Comparison of ENCODE assay signal across 8 cellular contexts in the genomic region with DNA sequence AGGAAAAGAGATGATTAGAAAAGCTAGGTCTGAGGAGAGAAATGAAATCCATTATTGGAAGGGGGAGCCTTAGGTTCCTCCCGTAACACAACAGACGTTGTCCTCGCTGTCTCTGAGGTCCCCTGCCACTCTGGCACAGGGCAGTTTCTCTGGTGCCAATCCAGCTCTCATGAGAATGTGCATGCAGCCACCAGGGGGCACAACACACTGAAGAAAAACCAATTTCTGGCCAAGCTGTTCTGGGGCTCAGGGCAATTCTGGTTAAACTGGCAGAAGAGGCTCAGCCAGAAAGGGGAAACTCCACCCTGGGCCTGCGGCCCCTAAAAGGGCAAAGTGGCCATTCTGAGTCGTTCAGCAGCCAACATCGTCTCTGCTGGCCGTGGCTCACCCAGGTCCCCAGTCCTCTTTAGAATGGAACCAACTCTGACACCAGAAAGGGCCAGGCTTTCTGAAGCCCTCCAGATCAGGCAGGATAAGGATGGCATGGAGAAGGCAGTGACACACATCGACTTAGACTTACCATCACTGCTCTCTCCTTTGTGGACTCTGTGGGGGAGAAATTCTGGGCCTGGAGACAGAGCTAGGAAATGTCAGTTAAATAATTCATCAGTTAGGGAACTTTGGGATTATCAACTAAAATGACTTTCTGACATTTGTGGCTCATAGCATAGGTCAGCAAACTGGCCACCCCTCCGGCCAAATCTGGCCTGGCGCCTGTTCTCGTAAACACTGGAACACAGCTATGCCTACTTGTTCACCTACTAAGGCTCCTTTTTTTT. TPM values are rescaled to one million over a fixed set of nuclear protein-coding genes. Genes with fewer than 3 reads are reported as not detected.
DNase-seq lines count a peak whose midpoint lies in the region; ATAC-seq and TF ChIP-seq lines count a peak whose summit lies in the region.

No MANE protein-coding gene starts in this region.

- peak; percentile 52 for DNase-seq in NCI-H1105 (lab: John Stamatoyannopoulos, UW)
- peak; percentile 39 to 72 (median 65) for DNase-seq in T-helper 1 cell
- DNase-seq in adrenal gland = peak; percentile 81 to 93 (median 86)
- DNase-seq in heart right ventricle = peak; percentile 68 to 79
- DNase-seq in pulmonary artery endothelial cell (ENCODE audit: low read depth, low spot score) = peak; percentile 52
- DNase-seq in uterus = peak; percentile 75

- TF ChIP-seq POLR2A in adrenal gland (IDR thresholded peaks at IDR 0.05) = no peak
- no peak for TF ChIP-seq POLR2A in uterus (IDR thresholded peaks at IDR 0.05)

- H3K4me1 ChIP-seq in adrenal gland (replicated peaks in 1 of 2) = peaks cover 19 to 33% of the 10 kb centered on the region in 2 donors
- H3K4me1 ChIP-seq in heart right ventricle = peaks cover 3 to 47% (median 26%) of the 10 kb centered on the region in 9 donors
- H3K4me1 ChIP-seq in uterus = peaks cover 0 to 2% of the 10 kb centered on the region in 2 donors

- H3K9me3 ChIP-seq in adrenal gland (replicated peaks in 1 of 3) = no peaks in the 10 kb centered on the region
- no peaks in the 10 kb centered on the region for H3K9me3 ChIP-seq in heart right ventricle
- no peaks in the 10 kb centered on the region for H3K9me3 ChIP-seq in uterus

- H3K36me3 ChIP-seq in adrenal gland (replicated peaks in 1 of 2) (peaks cover 0 to 28% of the 10 kb centered on the region in 2 donors), heart right ventricle (peaks cover 0 to 77% (median 36%) of the 10 kb centered on the region in 9 donors), uterus (no peaks in the 10 kb centered on the region)

- 25 to 40% (median 34%) methylated on average over 7 to 11 of the region's 11 CpGs for WGBS in adrenal gland, 4 donors
- WGBS in heart right ventricle, 2 donors = 45 to 52% methylated on average over 11 of the region's 11 CpGs

- peak overlapping the region in 3 of 5 donors; percentile 65 to 89 (median 69) for H3K27ac ChIP-seq in adrenal gland
- H3K27ac ChIP-seq in heart right ventricle = peak overlapping the region in 7 of 10 donors; percentile 6 to 73 (median 26)
- H3K27ac ChIP-seq in uterus = peak overlapping the region; percentile 36 to 46

- H3K27me3 ChIP-seq in adrenal gland (no peaks in the 10 kb centered on the region), heart right ventricle (no peaks in the 10 kb centered on the region), uterus (no peaks in the 10 kb centered on the region)

- H3K4me3 ChIP-seq in adrenal gland (no peak overlapping the region), heart right ventricle (no peak overlapping the region), uterus (no peak overlapping the region)

- ATAC-seq in HG02588 (IDR thresholded peaks at IDR 0.05; ENCODE audit: unreplicated experiment) = peak; percentile 80
- peak; percentile 72 to 91 (median 89) for ATAC-seq in heart right ventricle

- peak; percentile 76 for TF ChIP-seq CTCF in GM12874 (IDR thresholded peaks at IDR 0.05; ENCODE audit: insufficient read depth, low read depth, low read length)
- TF ChIP-seq CTCF in adrenal gland (IDR thresholded peaks at IDR 0.05) = peak; percentile 83 to 94 (median 88)
- TF ChIP-seq CTCF in heart right ventricle (IDR thresholded peaks at IDR 0.05) = peak; percentile 68 to 89 (median 84)
- peak; percentile 63 to 84 (median 82) for TF ChIP-seq CTCF in uterus (IDR thresholded peaks at IDR 0.05)

- intact Hi-C loops in adrenal gland (cut with DNase I) (loop anchor here (2.0 to 10.0 kb wide), 3 partner anchors 95 to 382 kb away; no protein-coding TSS in a partner anchor), heart right ventricle (cut with DNase I) (loop anchor here (1.0 to 10.0 kb wide), 11 partner anchors 80 to 382 kb away; partner anchors contain the start of genes MTMR12 (in 1 of the 10) and SUB1 (in 1 of the 10)), uterus (cut with DNase I; ENCODE audit: low total_unique reads) (loop anchor here (5.0 kb wide), 1 partner anchor 380 kb away; no protein-coding TSS in a partner anchor)

RNA-seq across cellular contexts. Expression of gene GOLPH3, which starts 58.5 kb away (rescaled TPM):
- total RNA-seq in adrenal gland (100 to 1,000 TPM in 2 of 8 donors, 10 to 100 TPM in 6; 62.2 to 206 (median 87.6) TPM), heart right ventricle (10 to 100 TPM; 33.7 to 69.5 (median 40.4) TPM), pulmonary artery endothelial cell (63.4 and 67.5 TPM in 2 replicates), uterus (10 to 100 TPM; 31.8 to 93.7 (median 69.0) TPM)
- polyA plus RNA-seq in adrenal gland (10 to 100 TPM; 27.8 to 61.6 (median 30.4) TPM), heart right ventricle (10 to 100 TPM; 23.2 to 29.1 TPM)
